In genomic region chr12:44433647-44434046, GRCh38 we compare ENCODE assay signal across 19 cellular contexts.
DNase-seq lines count a peak whose midpoint lies in the region; ATAC-seq and TF ChIP-seq lines count a peak whose summit lies in the region.
"Had no signal": no experiment of that assay in that cellular context is flagged by ENCODE, and none has a peak within 500 bp of the region (broad histone marks: within the 10 kb centered on the region; RNA-seq: fewer than 3 reads in every experiment).

No MANE protein-coding gene starts in this region.

- H3K27ac ChIP-seq in CD4-positive, alpha-beta T cell (ENCODE audit: low read depth, low read length) = no peak overlapping the region

- TF ChIP-seq CTCF in CD4-positive, alpha-beta T cell (IDR thresholded peaks at IDR 0.05) = no peak

- ATAC-seq in GM18498 (IDR thresholded peaks at IDR 0.05; ENCODE audit: unreplicated experiment) = peak; percentile 55
- ATAC-seq in GM19351 (IDR thresholded peaks at IDR 0.05; ENCODE audit: unreplicated experiment) = peak; percentile 38
- ATAC-seq in GM21723 (IDR thresholded peaks at IDR 0.05; ENCODE audit: unreplicated experiment) = peak; percentile 44
- ATAC-seq in HG03520 (IDR thresholded peaks at IDR 0.05; ENCODE audit: unreplicated experiment) = peak; percentile 37
- no peak for ATAC-seq in CD4-positive, alpha-beta T cell (ENCODE audit: poor library complexity)
- ATAC-seq in GM18907 (IDR thresholded peaks at IDR 0.05; ENCODE audit: unreplicated experiment) = no peak
- no peak for ATAC-seq in GM19328 (IDR thresholded peaks at IDR 0.05; ENCODE audit: unreplicated experiment)
- ATAC-seq: Right ventricle myocardium inferior had no signal

- no peaks in the 10 kb centered on the region for H3K9me3 Mint-ChIP-seq in CD4-positive, alpha-beta T cell

- no peak for DNase-seq in CD4-positive, alpha-beta T cell
- DNase-seq in hepatic stellate cell (ENCODE audit: low spot score) = no peak
- DNase-seq: C1 segment of cervical spinal cord, DND-41, KBM-7, NCI-H1048, NCI-H1436 treated with DMSO at 0.1 percent for 48 hours, NCI-H2081 treated with DMSO at 0.1 percent for 48 hours, NCI-H510A, NCI-H774, T-helper 1 cell, T1000 had no signal

- H3K27ac Mint-ChIP-seq in CD4-positive, alpha-beta T cell = no peak overlapping the region

- POLR2A ChIA-PET in CD4-positive, alpha-beta T cell (lab: Charles Lee) = no interaction called here

- no peaks in the 10 kb centered on the region for H3K9me3 ChIP-seq in CD4-positive, alpha-beta T cell (ENCODE audit: control insufficient read depth, low read length)

- H3K36me3 Mint-ChIP-seq in CD4-positive, alpha-beta T cell (ENCODE audit: low read depth) = no peaks in the 10 kb centered on the region

- intact Hi-C loops in CD4-positive, alpha-beta T cell (cut with DNase I, micrococcal nuclease) = no loop called here

- CTCF ChIA-PET in CD4-positive, alpha-beta T cell (lab: Charles Lee) = no interaction called here

- H3K4me1 Mint-ChIP-seq in CD4-positive, alpha-beta T cell (ENCODE audit: low read depth) = no peaks in the 10 kb centered on the region

- H3K27me3 ChIP-seq in CD4-positive, alpha-beta T cell (ENCODE audit: control insufficient read depth, insufficient read depth, low read length) = peaks cover 8% of the 10 kb centered on the region

- H3K27me3 Mint-ChIP-seq in CD4-positive, alpha-beta T cell = peaks cover 4% of the 10 kb centered on the region

- H3K4me3 Mint-ChIP-seq in CD4-positive, alpha-beta T cell = no peak overlapping the region

Comparison
In these comparisons a context has a peak if more than half of its experiments do, and no peak if none do; other contexts are left out.
1. ATAC-seq: peak in GM18498 (single experiment), GM19351 (single experiment), GM21723 (single experiment) and HG03520 (single experiment); none in CD4-positive, alpha-beta T cell (single experiment), GM18907 (single experiment) and GM19328 (single experiment).